ENCODE assay signal across 8 cellular contexts in genomic region chr10:101974091-101974799, GRCh38.
DNase-seq lines count a peak whose midpoint lies in the region; ATAC-seq and TF ChIP-seq lines count a peak whose summit lies in the region.

No MANE protein-coding gene starts in this region.

- H3K27ac Mint-ChIP-seq in CD4-positive, CD25-positive, alpha-beta regulatory T cell: peak overlapping the region; percentile 84
- H3K27ac Mint-ChIP-seq in activated B cell treated with CpG ODN at 0.5 μM for 24 hours: peak overlapping the region; percentile 88

- peaks cover 9% of the 10 kb centered on the region for H3K4me1 ChIP-seq in CD4-positive, CD25-positive, alpha-beta regulatory T cell (ENCODE audit: control insufficient read depth, insufficient read depth, low read length, poor library complexity, severe bottlenecking)
- H3K4me1 ChIP-seq in mammary epithelial cell (ENCODE audit: insufficient read depth, low read length): no peaks in the 10 kb centered on the region

- H3K4me2 ChIP-seq in mammary epithelial cell (ENCODE audit: insufficient read depth, low read depth, low read length): no peak overlapping the region

- H3K27me3 Mint-ChIP-seq in CD4-positive, CD25-positive, alpha-beta regulatory T cell: no peaks in the 10 kb centered on the region
- no peaks in the 10 kb centered on the region for H3K27me3 Mint-ChIP-seq in activated B cell treated with CpG ODN at 0.5 μM for 24 hours

- in situ Hi-C loops in mammary epithelial cell (cut with MboI; ENCODE audit: low sequenced_read_pairs in 2 of 2): no loop called here

- H3K9me3 ChIP-seq in CD4-positive, CD25-positive, alpha-beta regulatory T cell (ENCODE audit: control insufficient read depth in 2 of 2, low read length in 2 of 2): no peaks in the 10 kb centered on the region
- H3K9me3 ChIP-seq in mammary epithelial cell (replicated peaks; ENCODE audit: insufficient read depth, low read length): no peaks in the 10 kb centered on the region

- no TSS peak for BruUV-seq in mammary epithelial cell (replicated peaks; lab: Mats Ljungman, UMichigan)

- peak overlapping the region in 2 of 4 donors; percentile 0 to 75 for H3K4me3 Mint-ChIP-seq in CD4-positive, CD25-positive, alpha-beta regulatory T cell
- H3K4me3 Mint-ChIP-seq in activated B cell treated with CpG ODN at 0.5 μM for 24 hours: peak overlapping the region; percentile 74

- peaks cover 27% of the 10 kb centered on the region for H3K36me3 ChIP-seq in CD4-positive, CD25-positive, alpha-beta regulatory T cell (ENCODE audit: control insufficient read depth, insufficient read depth, low read length)
- H3K36me3 ChIP-seq in mammary epithelial cell (ENCODE audit: insufficient read depth, low read length): peaks cover 2% of the 10 kb centered on the region

- H2AFZ ChIP-seq in mammary epithelial cell (ENCODE audit: low read depth, low read length): no peak overlapping the region

- CTCF ChIA-PET in activated B cell treated with CpG ODN at 0.5 μM for 24 hours (lab: Charles Lee): interaction anchor here (0.6 to 1.9 kb wide), 3 partner anchors 27 to 84 kb away, joined by 3 to 4 read pairs (median 4); no protein-coding TSS in a partner anchor
- CTCF ChIA-PET in mammary epithelial cell (lab: Charles Lee; ENCODE audit: low non-redundant PET): no interaction called here

- intact Hi-C loops in activated B cell treated with CpG ODN at 0.5 μM for 24 hours (cut with micrococcal nuclease): no loop called here
- intact Hi-C loops in mammary epithelial cell (cut with micrococcal nuclease): no loop called here

- no peak for ATAC-seq in CD4-positive, CD25-positive, alpha-beta regulatory T cell (ENCODE audit: low read depth in 2 of 2)
- ATAC-seq in activated B cell treated with CpG ODN at 0.5 μM for 24 hours (ENCODE audit: low read depth) (no peak), HG03095 (IDR thresholded peaks at IDR 0.05; ENCODE audit: unreplicated experiment) (no peak)

- H4K20me1 ChIP-seq in mammary epithelial cell (ENCODE audit: insufficient read depth, low read length): no peaks in the 10 kb centered on the region

- POLR2A ChIA-PET in activated B cell treated with CpG ODN at 0.5 μM for 24 hours (lab: Charles Lee): interaction anchor here (0.6 to 7.7 kb wide), 6 partner anchors 23 to 140 kb away, joined by 3 to 58 read pairs (median 4); no protein-coding TSS in a partner anchor

- H3K27me3 ChIP-seq in CD4-positive, CD25-positive, alpha-beta regulatory T cell (ENCODE audit: control insufficient read depth, insufficient read depth, low read length): no peaks in the 10 kb centered on the region
- H3K27me3 ChIP-seq in mammary epithelial cell (ENCODE audit: insufficient read depth, low read length): no peaks in the 10 kb centered on the region

- H3K27ac ChIP-seq in CD4-positive, CD25-positive, alpha-beta regulatory T cell (ENCODE audit: insufficient read depth, low read length, poor library complexity, severe bottlenecking): peak overlapping the region; percentile 55
- H3K27ac ChIP-seq in mammary epithelial cell (ENCODE audit: insufficient read depth, low read depth, low read length): no peak overlapping the region

- dilution Hi-C loops in mammary epithelial cell (cut with HindIII; ENCODE audit: low sequenced_read_pairs): no loop called here

- no peaks in the 10 kb centered on the region for H3K79me2 ChIP-seq in mammary epithelial cell (ENCODE audit: insufficient read depth, low read length)

- peak overlapping the region; percentile 80 for H3K4me3 ChIP-seq in CD4-positive, CD25-positive, alpha-beta regulatory T cell (ENCODE audit: low read depth, low read length)
- H3K4me3 ChIP-seq in mammary epithelial cell (replicated peaks in 1 of 3; ENCODE audit: insufficient read depth in 1 of 3, low read depth in 2 of 3, low read length in 3 of 3): no peak overlapping the region

- WGBS in mammary epithelial cell (ENCODE audit: low coverage, missing lambda C conversion rate): 74% methylated on average over 3 of the region's 3 CpGs

- peaks cover 62% of the 10 kb centered on the region for H3K36me3 Mint-ChIP-seq in CD4-positive, CD25-positive, alpha-beta regulatory T cell
- H3K36me3 Mint-ChIP-seq in activated B cell treated with CpG ODN at 0.5 μM for 24 hours (ENCODE audit: low read depth): peaks cover 57% of the 10 kb centered on the region

- no peak overlapping the region for H3K9ac ChIP-seq in mammary epithelial cell (ENCODE audit: insufficient read depth, low read length)

- H3K9me3 Mint-ChIP-seq in CD4-positive, CD25-positive, alpha-beta regulatory T cell: no peaks in the 10 kb centered on the region
- no peaks in the 10 kb centered on the region for H3K9me3 Mint-ChIP-seq in activated B cell treated with CpG ODN at 0.5 μM for 24 hours

- TF ChIP-seq CTCF in activated B cell treated with CpG ODN at 0.5 μM for 24 hours (IDR thresholded peaks at IDR 0.05) (no peak), mammary epithelial cell (conservative IDR thresholded peaks at IDR 0.05 in 1 of 2, IDR thresholded peaks at IDR 0.05 in 1 of 2; ENCODE audit: extremely low read depth in 1 of 2, insufficient read depth in 1 of 2, low read depth in 1 of 2, low read length in 2 of 2) (no peak)

- peaks cover 25 to 38% (median 28%) of the 10 kb centered on the region in 4 donors for H3K4me1 Mint-ChIP-seq in CD4-positive, CD25-positive, alpha-beta regulatory T cell
- H3K4me1 Mint-ChIP-seq in activated B cell treated with CpG ODN at 0.5 μM for 24 hours: peaks cover 68% of the 10 kb centered on the region

- DNase-seq in CD4-positive, CD25-positive, alpha-beta regulatory T cell: no peak
- peak; percentile 86 to 87 for DNase-seq in Kasumi-1 (lab: John Stamatoyannopoulos, UW)
- DNase-seq in activated B cell treated with CpG ODN at 0.5 μM for 24 hours: no peak
- peak; percentile 45 for DNase-seq in islet precursor cell
- DNase-seq in nucleus accumbens (lab: John Stamatoyannopoulos, UW): no peak
- DNase-seq in HUDEP-2 (lab: John Stamatoyannopoulos, UW; ENCODE audit: unreplicated experiment in 76 of 76): no peak
- DNase-seq in mammary epithelial cell: no peak

Comparison
In these comparisons a context has a peak if more than half of its experiments do, and no peak if none do; other contexts are left out.
1. DNase-seq: peak in Kasumi-1 (2 of 2) and islet precursor cell (single experiment); none in CD4-positive, CD25-positive, alpha-beta regulatory T cell (0 of 3), activated B cell treated with CpG ODN at 0.5 μM for 24 hours (single experiment), nucleus accumbens (0 of 56), HUDEP-2 (0 of 76) and mammary epithelial cell (single experiment).